14 cellular contexts compared by ENCODE assay signal in the genomic region with DNA sequence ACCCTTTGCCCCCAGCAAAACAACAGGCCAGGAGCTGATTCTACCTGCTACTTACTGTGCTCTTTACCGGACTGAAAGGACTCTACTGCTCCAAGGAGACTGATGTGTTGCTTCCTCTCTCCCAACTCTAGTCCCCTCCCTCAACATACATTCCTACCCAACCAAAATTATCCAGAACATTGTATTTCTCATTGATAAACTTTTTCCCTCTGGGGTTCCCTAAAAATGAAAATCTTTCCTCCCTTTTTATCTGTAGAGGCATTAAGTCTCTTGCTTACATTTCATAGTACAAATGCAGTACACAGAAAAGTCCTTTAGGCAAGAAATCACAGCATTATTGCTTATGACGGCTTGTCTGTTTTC. TPM values are rescaled to one million over a fixed set of nuclear protein-coding genes. Genes with fewer than 3 reads are reported as not detected.
DNase-seq lines count a peak whose midpoint lies in the region; ATAC-seq, FAIRE-seq and TF ChIP-seq lines count a peak whose summit lies in the region.
"Had no signal": no experiment of that assay in that cellular context is flagged by ENCODE, and none has a peak within 500 bp of the region (broad histone marks: within the 10 kb centered on the region; RNA-seq: fewer than 3 reads in every experiment).

No MANE protein-coding gene starts in this region.

- H3K27me3 ChIP-seq in H7 (ENCODE audit: control insufficient read depth, insufficient read depth, low read length) (no peaks in the 10 kb centered on the region; the same call in 1 of the 2 replicates), RWPE2 (ENCODE audit: insufficient read depth, poor library complexity, severe bottlenecking) (peaks cover 70% of the 10 kb centered on the region), fibroblast of lung (ENCODE audit: control insufficient read depth, insufficient read depth, low read length) (peaks cover 24% of the 10 kb centered on the region), psoas muscle (ENCODE audit: insufficient read depth in 3 of 3, low read length in 2 of 3) (peaks cover 0 to 34% (median 10%) of the 10 kb centered on the region in 3 donors)

- TF ChIP-seq CTCF in RWPE2 (IDR thresholded peaks at IDR 0.05; ENCODE audit: poor library complexity, severe bottlenecking) (no peak), fibroblast of lung (conservative IDR thresholded peaks at IDR 0.05 in 1 of 2, IDR thresholded peaks at IDR 0.05 in 1 of 2; ENCODE audit: low read depth in 1 of 2, low read length in 2 of 2) (peak in 1 of 2 donors; percentile 1), psoas muscle (IDR thresholded peaks at IDR 0.05) (no peak)

- no peak overlapping the region for H3K9ac ChIP-seq in fibroblast of lung (ENCODE audit: insufficient read depth, low read length)

- no peaks in the 10 kb centered on the region for H4K20me1 ChIP-seq in fibroblast of lung (ENCODE audit: control insufficient read depth, extremely low read depth, insufficient read depth, low read length)

- no peak for TF ChIP-seq POLR2A in GM12891 (IDR thresholded peaks at IDR 0.05; ENCODE audit: low read depth, low read length)

- 30 to 34% (median 32%) methylated on average over 2 of the region's 2 CpGs for WGBS in psoas muscle, 3 donors

- H3K4me3 ChIP-seq in H7 (ENCODE audit: insufficient read depth, low read depth, low read length) (peak overlapping the region; percentile 86), RWPE2 (ENCODE audit: severe bottlenecking) (no peak overlapping the region), fibroblast of lung (replicated peaks in 1 of 4; ENCODE audit: control extremely low read depth in 1 of 4, insufficient read depth in 1 of 4, low read depth in 3 of 4, low read length in 4 of 4) (peak overlapping the region in 1 of 4 experiments; percentile 49), psoas muscle (peak overlapping the region; percentile 71)

- H3K27ac ChIP-seq in RWPE2 (ENCODE audit: poor library complexity, severe bottlenecking) = no peak overlapping the region
- no peak overlapping the region for H3K27ac ChIP-seq in fibroblast of lung (ENCODE audit: insufficient read depth, low read length)
- no peak overlapping the region for H3K27ac ChIP-seq in psoas muscle
- H3K27ac ChIP-seq: RWPE1 had no signal

- DNase-seq in H7 = no peak
- no peak for DNase-seq in RWPE2 (ENCODE audit: low spot score)
- no peak for DNase-seq in fibroblast of lung (ENCODE audit: low read depth in 2 of 2)
- no peak for DNase-seq in psoas muscle
- DNase-seq in GM12891 (ENCODE audit: insufficient read length, low spot score) = no peak
- DNase-seq in LoVo (ENCODE audit: low spot score) = no peak
- DNase-seq in NCI-H524 treated with DMSO at 0.1 percent for 48 hours (lab: John Stamatoyannopoulos, UW) = no peak
- DNase-seq: NCI-H1417 treated with DMSO at 0.1 percent for 48 hours; stimulated activated naive CD4-positive, alpha-beta T cell treated with Interleukin-2 at 50 U/mL for 16 hours had no signal

- no peak overlapping the region for H2AFZ ChIP-seq in fibroblast of lung (ENCODE audit: low read length)

- no peaks in the 10 kb centered on the region for H3K4me1 ChIP-seq in RWPE2 (ENCODE audit: insufficient read depth, poor library complexity, severe bottlenecking)
- H3K4me1 ChIP-seq in fibroblast of lung (ENCODE audit: control insufficient read depth, extremely low read depth, insufficient read depth, low read length) = no peaks in the 10 kb centered on the region
- H3K4me1 ChIP-seq in psoas muscle = no peaks in the 10 kb centered on the region

- peak overlapping the region; percentile 64 for H3K4me2 ChIP-seq in fibroblast of lung (ENCODE audit: extremely low read depth, insufficient read depth, low read length)

- H3K36me3 ChIP-seq in H7 (replicated peaks; ENCODE audit: control insufficient read depth, insufficient read depth, low read length) (no peaks in the 10 kb centered on the region), RWPE2 (ENCODE audit: low read depth) (no peaks in the 10 kb centered on the region), fibroblast of lung (ENCODE audit: control insufficient read depth, insufficient read depth, low read length) (no peaks in the 10 kb centered on the region), psoas muscle (ENCODE audit: insufficient read depth in 1 of 2, low read depth in 1 of 2) (no peaks in the 10 kb centered on the region)

- no peaks in the 10 kb centered on the region for H3K79me2 ChIP-seq in fibroblast of lung (ENCODE audit: control insufficient read depth, insufficient read depth, low read length)

- H3K9me3 ChIP-seq in RWPE2 (ENCODE audit: severe bottlenecking) = no peaks in the 10 kb centered on the region
- H3K9me3 ChIP-seq in fibroblast of lung (ENCODE audit: control insufficient read depth, insufficient read depth, low read depth, low read length) = no peaks in the 10 kb centered on the region
- no peaks in the 10 kb centered on the region for H3K9me3 ChIP-seq in psoas muscle

- intact Hi-C loops in psoas muscle (cut with DNase I) = no loop called here

- no peak for FAIRE-seq in GM12891 (lab: Jason Lieb, UNC)
- FAIRE-seq: H54 had no signal

- ATAC-seq in RWPE2 (ENCODE audit: low read depth) (0 out of 3 replicates have a peak, but pooled peaks have one; percentile 15), psoas muscle (no peak), HG02798 (IDR thresholded peaks at IDR 0.05; ENCODE audit: poor library complexity, unreplicated experiment) (no peak)
- ATAC-seq: activated CD4-positive, alpha-beta T cell treated with anti-CD3 and anti-CD28 coated beads for 36 hours had no signal

TF ChIP-seq in GM12891, 5 proteins besides CTCF, POLR2A, EP300 and RAD21:
- TF ChIP-seq POU2F2 (IDR thresholded peaks at IDR 0.05; ENCODE audit: low read depth, low read length) (no peak), TAF1 (IDR thresholded peaks at IDR 0.05; ENCODE audit: low read depth, low read length) (no peak), PAX5 (IDR thresholded peaks at IDR 0.05; ENCODE audit: insufficient read depth, low read length, severe bottlenecking) (no peak), SPI1 (IDR thresholded peaks at IDR 0.05; ENCODE audit: low read depth, low read length) (no peak), POLR2AphosphoS5 (IDR thresholded peaks at IDR 0.05; ENCODE audit: low read depth, low read length) (no peak)

RNA-seq across cellular contexts. Expression of gene HS3ST5, which starts 0.9 kb away (rescaled TPM):
- 0.55 and 0.78 TPM in 2 replicates for total RNA-seq in H7 (2014; rRNA removed; shearing (Covaris generic))
- under 0.01 TPM in 1 of 2 replicates, not detected in the other for total RNA-seq in fibroblast of lung
- polyA plus RNA-seq in fibroblast of lung = 0.02 TPM in 1 of 2 replicates, not detected in the other
- polyA plus RNA-seq in fibroblast of lung (2012) = 0.03 and 0.05 TPM in 2 replicates
- polyA minus RNA-seq in fibroblast of lung (ENCODE audit: low replicate concordance) = not detected in 2 replicates
- 1 to 10 TPM in 1 of 4 donors, under 1 TPM in 3; 0.20 to 2.9 (median 0.53) TPM for total RNA-seq in psoas muscle
- polyA plus RNA-seq in psoas muscle = under 1 TPM; 0.01 to 0.34 (median 0.21) TPM
- not detected for polyA plus RNA-seq in GM12891 (2012; ENCODE audit: low read depth, missing spikeins)
- total RNA-seq: activated CD4-positive, alpha-beta T cell treated with anti-CD3 and anti-CD28 coated beads for 36 hours; lung microvascular endothelial cell had no signal
